14 cellular contexts compared by ENCODE assay signal in the genomic region with DNA sequence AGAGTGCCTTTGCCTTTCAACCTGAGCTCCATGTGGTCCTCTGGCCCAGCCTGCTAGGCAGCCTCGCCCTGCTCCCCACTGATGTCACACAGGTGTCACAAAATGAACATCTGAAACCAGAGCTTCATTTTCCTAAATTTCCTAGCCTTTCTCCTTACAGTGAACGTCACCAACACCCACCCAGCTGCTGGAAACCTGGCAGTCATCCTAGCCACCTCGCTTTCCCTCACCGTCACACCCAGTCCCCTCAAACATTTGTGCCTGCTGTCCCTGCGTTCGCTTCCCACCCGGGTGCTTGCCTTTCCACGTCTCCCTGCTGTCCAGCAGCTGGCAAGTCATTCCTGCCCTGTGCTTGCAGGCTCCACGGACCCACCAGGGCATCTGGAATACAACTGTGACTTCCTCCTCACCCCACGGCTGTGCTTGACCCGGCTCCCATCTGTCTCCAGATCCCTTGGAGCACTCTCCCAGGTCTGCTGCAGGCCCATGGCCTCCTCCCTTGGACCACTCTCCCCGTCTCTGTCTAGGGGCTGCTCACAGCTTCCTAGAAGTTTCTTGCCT.
"Had no signal": no experiment of that assay in that cellular context is flagged by ENCODE, and none has a peak within 500 bp of the region (broad histone marks: within the 10 kb centered on the region; RNA-seq: fewer than 3 reads in every experiment).

No MANE protein-coding gene starts in this region.

- H3K4me3 Mint-ChIP-seq: activated CD4-positive, alpha-beta T cell treated with anti-CD3 and anti-CD28 coated beads, Interleukin-2, amount 10 ng/mL, durations not matched to agents 7 days and 5 days; activated naive CD8-positive, alpha-beta T cell treated with anti-CD3 and anti-CD28 coated beads, Interleukin-2, amount 10 ng/mL, durations not matched to agents 7 days and 5 days; activated T-cell treated with anti-CD3 and anti-CD28 coated beads, Interleukin-2, amount 50 U/mL, for 24 hours had no signal

- DNase-seq: activated CD4-positive, alpha-beta T cell treated with anti-CD3 and anti-CD28 coated beads, Interleukin-2, amount 10 ng/mL, durations not matched to agents 7 days and 5 days; activated gamma-delta T cell; activated naive CD8-positive, alpha-beta T cell treated with anti-CD3 and anti-CD28 coated beads, Interleukin-2, amount 10 ng/mL, durations not matched to agents 7 days and 5 days; activated T-cell treated with anti-CD3 and anti-CD28 coated beads, Interleukin-2, amount 50 U/mL, for 24 hours; hypothalamus; midbrain; naive thymus-derived CD4-positive, alpha-beta T cell; stimulated activated CD4-positive, alpha-beta T cell treated with anti-CD3 and anti-CD28 coated beads, Interleukin-4, amount 100 ng/mL, for 4 hours; T1000; thyroid gland had no signal

- H3K27ac Mint-ChIP-seq: activated CD4-positive, alpha-beta T cell treated with anti-CD3 and anti-CD28 coated beads, Interleukin-2, amount 10 ng/mL, durations not matched to agents 7 days and 5 days; activated naive CD8-positive, alpha-beta T cell treated with anti-CD3 and anti-CD28 coated beads, Interleukin-2, amount 10 ng/mL, durations not matched to agents 7 days and 5 days; activated T-cell treated with anti-CD3 and anti-CD28 coated beads, Interleukin-2, amount 50 U/mL, for 24 hours had no signal

- H3K27me3 ChIP-seq: neutrophil, thyroid gland had no signal

- ATAC-seq: esophagus mucosa; naive thymus-derived CD4-positive, alpha-beta T cell had no signal

- H3K27ac ChIP-seq: neutrophil, skin epidermis, thyroid gland had no signal

- H3K4me3 ChIP-seq: lung, skin epidermis, thyroid gland had no signal

- H3K27me3 Mint-ChIP-seq: activated CD4-positive, alpha-beta T cell treated with anti-CD3 and anti-CD28 coated beads, Interleukin-2, amount 10 ng/mL, durations not matched to agents 7 days and 5 days; activated naive CD8-positive, alpha-beta T cell treated with anti-CD3 and anti-CD28 coated beads, Interleukin-2, amount 10 ng/mL, durations not matched to agents 7 days and 5 days; activated T-cell treated with anti-CD3 and anti-CD28 coated beads, Interleukin-2, amount 50 U/mL, for 24 hours; naive thymus-derived CD4-positive, alpha-beta T cell had no signal

- H3K9me3 Mint-ChIP-seq: activated CD4-positive, alpha-beta T cell treated with anti-CD3 and anti-CD28 coated beads, Interleukin-2, amount 10 ng/mL, durations not matched to agents 7 days and 5 days; activated naive CD8-positive, alpha-beta T cell treated with anti-CD3 and anti-CD28 coated beads, Interleukin-2, amount 10 ng/mL, durations not matched to agents 7 days and 5 days; activated T-cell treated with anti-CD3 and anti-CD28 coated beads, Interleukin-2, amount 50 U/mL, for 24 hours; naive thymus-derived CD4-positive, alpha-beta T cell had no signal

- H3K36me3 ChIP-seq: neutrophil, thyroid gland had no signal

- H3K9me3 ChIP-seq: neutrophil, thyroid gland had no signal
